ENCODE assay signal across 10 cellular contexts in the genomic region with DNA sequence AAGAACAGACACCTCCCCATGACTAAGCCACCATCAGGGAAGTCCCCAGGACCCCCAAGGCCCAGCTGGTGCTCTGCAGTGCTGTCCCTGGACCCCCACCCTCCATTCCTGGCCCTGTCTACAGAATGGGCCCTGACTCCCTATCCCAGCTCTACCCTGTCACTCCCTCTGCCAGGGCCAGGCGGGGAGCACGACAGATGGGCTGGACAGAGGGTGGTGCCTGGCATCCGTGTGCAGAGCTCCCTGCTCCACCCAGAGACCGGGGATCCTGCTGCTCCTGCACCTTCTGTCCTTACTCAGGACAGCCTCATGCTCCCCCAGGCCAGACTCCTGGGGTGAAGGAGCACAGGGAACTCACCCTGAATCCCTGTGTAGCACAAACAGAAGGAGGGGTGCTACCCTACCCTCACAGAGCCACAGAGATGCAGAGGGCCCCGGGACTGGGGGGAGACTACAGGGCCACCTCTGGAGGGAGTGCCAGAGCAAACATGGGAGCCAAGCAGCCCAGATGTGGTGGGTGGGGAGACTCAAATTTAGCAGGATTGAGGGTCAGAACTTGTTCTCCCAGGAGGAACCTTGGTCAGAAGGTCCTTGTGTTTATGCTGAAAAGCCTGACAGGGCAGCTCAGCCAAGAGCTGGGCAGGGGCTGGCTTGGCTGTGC. TPM values are rescaled to one million over a fixed set of nuclear protein-coding genes. Genes with fewer than 3 reads are reported as not detected.
DNase-seq lines count a peak whose midpoint lies in the region; ATAC-seq, FAIRE-seq and TF ChIP-seq lines count a peak whose summit lies in the region.
"Had no signal": no experiment of that assay in that cellular context is flagged by ENCODE, and none has a peak within 500 bp of the region (broad histone marks: within the 10 kb centered on the region; RNA-seq: fewer than 3 reads in every experiment).

No MANE protein-coding gene starts in this region.

- H3K9me3 ChIP-seq in left ventricle myocardium inferior (replicated peaks) (no peaks in the 10 kb centered on the region), pancreas (no peaks in the 10 kb centered on the region)

- H3K4me1 ChIP-seq in left ventricle myocardium inferior (peaks cover 56% of the 10 kb centered on the region), pancreas (peaks cover 0 to 4% (median 3%) of the 10 kb centered on the region in 3 donors)

- intact Hi-C loops in left ventricle myocardium inferior (cut with micrococcal nuclease) = loop anchor here (5.0 kb wide), 1 partner anchor 42 kb away; no protein-coding TSS in a partner anchor
- intact Hi-C loops in pancreas (cut with DNase I) = no loop called here

- FAIRE-seq in pancreas (lab: Jason Lieb, UNC) = no peak
- FAIRE-seq: H54 had no signal

- DNase-seq in DMS 273 treated with DMSO at 0.1 percent for 48 hours (lab: John Stamatoyannopoulos, UW) (peak; percentile 6), NCI-H1694 treated with DMSO at 0.1 percent for 48 hours (lab: John Stamatoyannopoulos, UW) (peak; percentile 49), left ventricle myocardium inferior (no peak), pancreas (peak in 4 of 6 donors; percentile 13 to 62 (median 34)), DMS79 treated with DMSO at 0.1 percent for 48 hours (lab: John Stamatoyannopoulos, UW) (no peak), AG20443 (ENCODE audit: low spot score) (no peak), NCI-H1105 treated with DMSO at 0.1 percent for 48 hours (lab: John Stamatoyannopoulos, UW) (no peak)
- DNase-seq: effector CD4-positive, alpha-beta T cell; foreskin fibroblast had no signal

- TF ChIP-seq CTCF in left ventricle myocardium inferior (IDR thresholded peaks at IDR 0.05; ENCODE audit: borderline replicate concordance) (no peak), pancreas (IDR thresholded peaks at IDR 0.05) (no peak)

- WGBS in pancreas, 2 donors = 45 to 50% methylated on average over 5 of the region's 5 CpGs

- H3K27me3 ChIP-seq in left ventricle myocardium inferior (ENCODE audit: low read depth) (no peaks in the 10 kb centered on the region), pancreas (no peaks in the 10 kb centered on the region)

- H3K36me3 ChIP-seq in left ventricle myocardium inferior (no peaks in the 10 kb centered on the region), pancreas (no peaks in the 10 kb centered on the region)

- peak in 1 of 4 donors; percentile 33 for ATAC-seq in pancreas

- H3K4me3 ChIP-seq in left ventricle myocardium inferior (no peak overlapping the region), pancreas (no peak overlapping the region)

- H3K27ac ChIP-seq in left ventricle myocardium inferior (replicated peaks) (peak overlapping the region; percentile 19), pancreas (no peak overlapping the region)

RNA-seq across cellular contexts. Expression of a gene that starts 2.0 kb away (rescaled TPM):
- 25.4 TPM for total RNA-seq in left ventricle myocardium inferior
- 10 to 100 TPM in 3 of 6 donors, 1 to 10 TPM in 3; 5.0 to 19.4 (median 9.5) TPM for total RNA-seq in pancreas
- polyA plus RNA-seq in pancreas = 10 to 100 TPM; 52.5 to 57.8 TPM

RNA-seq across cellular contexts. Expression of a gene that starts 6.3 kb away (rescaled TPM):
- 71.7 TPM for total RNA-seq in left ventricle myocardium inferior
- 10 to 100 TPM in 3 of 6 donors, 1 to 10 TPM in 3; 4.0 to 18.3 (median 9.6) TPM for total RNA-seq in pancreas
- 10 to 100 TPM; 16.5 to 20.4 TPM for polyA plus RNA-seq in pancreas

Comparison
In these comparisons a context has a peak if more than half of its experiments do, and no peak if none do; other contexts are left out.
1. DNase-seq: peak in DMS 273 treated with DMSO at 0.1 percent for 48 hours (single experiment), NCI-H1694 treated with DMSO at 0.1 percent for 48 hours (single experiment) and pancreas (4 of 6); none in left ventricle myocardium inferior (single experiment), DMS79 treated with DMSO at 0.1 percent for 48 hours (single experiment), AG20443 (single experiment) and NCI-H1105 treated with DMSO at 0.1 percent for 48 hours (single experiment).